8 cellular contexts compared by ENCODE assay signal in genomic region chrX:11423362-11423818, GRCh38.
DNase-seq lines count a peak whose midpoint lies in the region; ATAC-seq and TF ChIP-seq lines count a peak whose summit lies in the region.

No MANE protein-coding gene starts in this region.

- H3K9me3 ChIP-seq in stomach smooth muscle (ENCODE audit: control insufficient read depth in 2 of 2, low read length in 2 of 2) = no peaks in the 10 kb centered on the region

- H3K27me3 ChIP-seq in stomach smooth muscle (ENCODE audit: control insufficient read depth in 1 of 2, insufficient read depth in 2 of 2, low read length in 2 of 2) (peaks cover 0 to 2% of the 10 kb centered on the region in 2 donors), foreskin keratinocyte (peaks cover 9% of the 10 kb centered on the region)

- no peaks in the 10 kb centered on the region for H3K36me3 ChIP-seq in stomach smooth muscle (ENCODE audit: control insufficient read depth in 2 of 2, insufficient read depth in 2 of 2, low read length in 2 of 2)

- peak overlapping the region; percentile 53 for H3K27ac ChIP-seq in stomach smooth muscle (ENCODE audit: low read length)
- H3K27ac ChIP-seq in foreskin keratinocyte = no peak overlapping the region

- DNase-seq in CMK (ENCODE audit: low read depth) = peak; percentile 52
- DNase-seq in HT1080 (ENCODE audit: low read depth) = peak; percentile 80
- peak; percentile 29 for DNase-seq in dermis blood vessel endothelial cell
- no peak for DNase-seq in stimulated activated effector memory CD8-positive, alpha-beta T cell treated with anti-CD3 and anti-CD28 coated beads, Interleukin-12 subunit alpha, Interleukin-12 subunit beta, amount 100 ng/mL, for 72 hours (ENCODE audit: low spot score in 2 of 2)
- DNase-seq in NCI-H2227 treated with DMSO at 0.1 percent for 48 hours (lab: John Stamatoyannopoulos, UW) = no peak
- DNase-seq in foreskin keratinocyte = no peak

- H3K36me3 Mint-ChIP-seq in stimulated activated effector memory CD8-positive, alpha-beta T cell treated with anti-CD3 and anti-CD28 coated beads, Interleukin-12 subunit alpha, Interleukin-12 subunit beta, amount 100 ng/mL, for 72 hours = no peaks in the 10 kb centered on the region

- H3K4me1 Mint-ChIP-seq in stimulated activated effector memory CD8-positive, alpha-beta T cell treated with anti-CD3 and anti-CD28 coated beads, Interleukin-12 subunit alpha, Interleukin-12 subunit beta, amount 100 ng/mL, for 72 hours = no peaks in the 10 kb centered on the region

- no peak overlapping the region for H3K9ac ChIP-seq in stomach smooth muscle (ENCODE audit: low read length in 2 of 2)

- H3K4me1 ChIP-seq in stomach smooth muscle (ENCODE audit: control insufficient read depth, insufficient read depth, low read length) (peaks cover 18% of the 10 kb centered on the region), foreskin keratinocyte (no peaks in the 10 kb centered on the region)

- H3K27ac Mint-ChIP-seq in stimulated activated effector memory CD8-positive, alpha-beta T cell treated with anti-CD3 and anti-CD28 coated beads, Interleukin-12 subunit alpha, Interleukin-12 subunit beta, amount 100 ng/mL, for 72 hours = no peak overlapping the region

- H3K4me3 ChIP-seq in stomach smooth muscle (ENCODE audit: low read length in 2 of 2) = no peak overlapping the region

- ATAC-seq in GM21390 (IDR thresholded peaks at IDR 0.05; ENCODE audit: unreplicated experiment) = peak; percentile 61
- no peak for ATAC-seq in stimulated activated effector memory CD8-positive, alpha-beta T cell treated with anti-CD3 and anti-CD28 coated beads, Interleukin-12 subunit alpha, Interleukin-12 subunit beta, amount 100 ng/mL, for 72 hours
- no peak for ATAC-seq in foreskin keratinocyte

- H3K9me3 Mint-ChIP-seq in stimulated activated effector memory CD8-positive, alpha-beta T cell treated with anti-CD3 and anti-CD28 coated beads, Interleukin-12 subunit alpha, Interleukin-12 subunit beta, amount 100 ng/mL, for 72 hours = no peaks in the 10 kb centered on the region

- no peak overlapping the region for H3K4me3 Mint-ChIP-seq in stimulated activated effector memory CD8-positive, alpha-beta T cell treated with anti-CD3 and anti-CD28 coated beads, Interleukin-12 subunit alpha, Interleukin-12 subunit beta, amount 100 ng/mL, for 72 hours

- no peak for TF ChIP-seq CTCF in foreskin keratinocyte (conservative IDR thresholded peaks at IDR 0.05)

Comparison
In these comparisons a context has a peak if more than half of its experiments do, and no peak if none do; other contexts are left out.
1. DNase-seq: peak in CMK (single experiment), HT1080 (single experiment) and dermis blood vessel endothelial cell (single experiment); none in stimulated activated effector memory CD8-positive, alpha-beta T cell treated with anti-CD3 and anti-CD28 coated beads, Interleukin-12 subunit alpha, Interleukin-12 subunit beta, amount 100 ng/mL, for 72 hours (0 of 2), NCI-H2227 treated with DMSO at 0.1 percent for 48 hours (single experiment) and foreskin keratinocyte (0 of 2).